ENCODE assay signal across 29 cellular contexts in the genomic region with DNA sequence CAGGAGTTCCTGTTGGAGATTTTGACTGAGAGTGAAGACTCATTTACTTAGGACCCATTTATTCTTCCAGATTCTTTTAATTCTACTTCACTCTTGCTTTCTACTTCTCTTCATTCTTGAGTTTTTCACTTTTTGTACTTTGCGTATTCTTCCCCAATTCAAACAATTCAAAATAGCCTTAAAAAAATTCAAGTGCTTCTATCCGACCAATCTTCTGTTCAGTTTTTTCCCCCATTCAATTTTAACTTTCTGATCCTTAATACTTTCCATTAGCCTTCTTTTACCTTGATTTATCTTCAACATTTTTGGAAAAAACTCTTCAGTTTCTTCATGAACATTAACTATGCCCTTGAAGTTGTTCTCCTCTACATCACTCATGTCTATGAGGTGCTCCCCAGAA.
"Had no signal": no experiment of that assay in that cellular context is flagged by ENCODE, and none has a peak within 500 bp of the region (broad histone marks: within the 10 kb centered on the region; RNA-seq: fewer than 3 reads in every experiment).

No MANE protein-coding gene starts in this region.

- H3K4me1 ChIP-seq: ascending aorta, body of pancreas, breast epithelium had no signal

- H3K4me3 ChIP-seq: adrenal gland, ascending aorta, body of pancreas, breast epithelium, cardiac muscle cell had no signal

- DNase-seq: activated effector memory CD4-positive, alpha-beta T cell treated with anti-CD3 and anti-CD28 coated beads, Interleukin-2, amount 50 U/mL, for 16 hours; activated effector memory CD4-positive, alpha-beta T cell treated with Interleukin-2 at 50 U/mL for 16 hours; activated gamma-delta T cell; activated gamma-delta T cell treated with Interleukin-2 at 50 U/mL for 16 hours; activated naive CD4-positive, alpha-beta T cell; activated naive CD4-positive, alpha-beta T cell treated with anti-CD3 and anti-CD28 coated beads for 36 hours; activated naive CD4-positive, alpha-beta T cell treated with anti-CD3 and anti-CD28 coated beads, Interleukin-2, amount 10 ng/mL, durations not matched to agents 7 days and 5 days; activated naive CD4-positive, alpha-beta T cell treated with anti-CD3 and anti-CD28 coated beads, Interleukin-2, amount 50 U/mL, for 16 hours; activated naive CD4-positive, alpha-beta T cell treated with Interleukin-2 at 50 U/mL for 16 hours; activated naive CD8-positive, alpha-beta T cell treated with anti-CD3 and anti-CD28 coated beads for 36 hours; activated naive CD8-positive, alpha-beta T cell treated with anti-CD3 and anti-CD28 coated beads, Interleukin-2, amount 10 ng/mL, durations not matched to agents 7 days and 5 days; activated naive CD8-positive, alpha-beta T cell treated with anti-CD3 and anti-CD28 coated beads, Interleukin-2, amount 50 U/mL, for 24 hours; activated T-cell treated with anti-CD3 and anti-CD28 coated beads, Interleukin-2, amount 50 U/mL, for 24 hours; activated T-cell treated with anti-CD3 and anti-CD28 coated beads, Interleukin-2, amount 50 U/mL, for 4 hours; activated T-cell treated with anti-CD3 and anti-CD28 coated beads, Interleukin-2, amount 50 U/mL, for 48 hours; activated T-cell treated with anti-CD3 and anti-CD28 coated beads, Interleukin-2, amount 50 U/mL, for 72 hours; adrenal gland; amniotic stem cell; amygdala; anterior cingulate cortex; aorta; body of pancreas; brain microvascular endothelial cell; caudate nucleus; central memory CD4-positive, alpha-beta T cell; cerebellar nuclear complex had no signal

- H3K9me3 ChIP-seq: adrenal gland, ascending aorta, body of pancreas, breast epithelium had no signal

- H3K27ac ChIP-seq: adrenal gland, ascending aorta, body of pancreas, brain microvascular endothelial cell, breast epithelium, cardiac muscle cell had no signal

- H3K36me3 ChIP-seq: adrenal gland, brain microvascular endothelial cell, breast epithelium, cardiac muscle cell had no signal
